In the genomic region with DNA sequence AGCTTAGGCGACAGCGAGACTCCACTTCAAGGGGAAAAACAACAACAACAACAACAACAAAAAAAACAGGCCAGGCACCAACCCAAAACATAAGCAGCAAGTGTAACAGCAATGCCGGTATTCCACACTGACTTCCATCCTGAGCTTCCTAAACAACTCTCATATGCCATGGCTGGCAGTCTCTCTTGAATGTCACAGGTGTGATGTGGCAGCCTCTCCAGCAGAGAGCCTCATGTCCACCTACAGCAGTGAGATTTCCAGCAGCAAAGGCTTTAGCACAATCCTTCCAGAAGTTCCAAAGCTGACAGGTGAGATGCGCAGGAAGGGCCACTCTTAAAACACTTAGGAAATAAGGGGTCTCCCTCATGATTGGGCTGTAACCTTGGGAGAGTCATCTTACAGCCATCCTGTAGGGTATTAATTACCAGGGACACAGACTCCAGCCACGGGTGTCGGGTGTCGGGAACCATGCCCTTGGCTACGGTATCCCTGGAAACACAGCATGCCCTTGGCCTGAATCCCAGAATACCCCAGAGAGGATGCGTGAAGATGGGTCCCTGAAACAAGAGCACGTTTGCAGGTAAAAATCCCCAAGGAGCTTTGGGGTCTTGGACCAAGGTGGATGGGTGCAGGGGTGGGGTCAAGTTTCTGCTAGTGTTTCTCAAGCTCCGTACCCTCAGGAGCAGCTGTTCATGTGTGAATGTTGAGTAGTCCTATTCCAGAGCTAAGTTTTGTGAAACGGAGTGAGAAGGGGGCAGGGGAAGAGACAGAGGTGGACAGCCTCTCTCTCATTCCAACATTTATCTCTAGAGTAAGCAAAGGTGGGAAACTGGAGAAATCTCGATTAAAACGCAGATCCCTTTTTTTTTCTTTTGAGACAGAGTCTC, we compare ENCODE assay signal across 10 cellular contexts. TPM values are rescaled to one million over a fixed set of nuclear protein-coding genes. Genes with fewer than 3 reads are reported as not detected.
DNase-seq lines count a peak whose midpoint lies in the region; ATAC-seq and TF ChIP-seq lines count a peak whose summit lies in the region.
"Had no signal": no experiment of that assay in that cellular context is flagged by ENCODE, and none has a peak within 500 bp of the region (broad histone marks: within the 10 kb centered on the region; RNA-seq: fewer than 3 reads in every experiment).

No MANE protein-coding gene starts in this region.

- H3K36me3 ChIP-seq in right atrium auricular region (no peaks in the 10 kb centered on the region), thyroid gland (no peaks in the 10 kb centered on the region)

- H3K4me3 ChIP-seq in right atrium auricular region (no peak overlapping the region), thyroid gland (replicated peaks in 1 of 3) (no peak overlapping the region)

- peaks cover 0 to 3% of the 10 kb centered on the region in 2 donors for H3K36me3 Mint-ChIP-seq in activated T-cell treated with anti-CD3 and anti-CD28 coated beads, Interleukin-2, amount 50 U/mL, for 72 hours (ENCODE audit: insufficient read depth in 2 of 2)

- no peak for TF ChIP-seq POLR2A in thyroid gland (IDR thresholded peaks at IDR 0.05)

- no peaks in the 10 kb centered on the region for H3K9me3 Mint-ChIP-seq in activated T-cell treated with anti-CD3 and anti-CD28 coated beads, Interleukin-2, amount 50 U/mL, for 72 hours

- H3K9me3 ChIP-seq in right atrium auricular region, result no peaks in the 10 kb centered on the region
- no peaks in the 10 kb centered on the region for H3K9me3 ChIP-seq in thyroid gland

- ATAC-seq in left ventricle myocardium superior (peak; percentile 59), esophagus mucosa (peak; percentile 53), HG03025 (IDR thresholded peaks at IDR 0.05; ENCODE audit: low FRiP score, unreplicated experiment) (no peak)
- no peak for ATAC-seq in activated T-cell treated with anti-CD3 and anti-CD28 coated beads, Interleukin-2, amount 50 U/mL, for 72 hours (replicated peaks in 1 of 2)

- H3K4me1 Mint-ChIP-seq in activated T-cell treated with anti-CD3 and anti-CD28 coated beads, Interleukin-2, amount 50 U/mL, for 72 hours (ENCODE audit: low read depth), result peaks cover 32% of the 10 kb centered on the region

- H3K27ac Mint-ChIP-seq in activated T-cell treated with anti-CD3 and anti-CD28 coated beads, Interleukin-2, amount 50 U/mL, for 72 hours, result no peak overlapping the region

- WGBS in thyroid gland, 2 donors, result 45 to 54% methylated on average over 14 of the region's 14 CpGs

- intact Hi-C loops in left ventricle myocardium superior (cut with micrococcal nuclease) (no loop called here), thyroid gland (cut with DNase I) (no loop called here)

- H3K27ac ChIP-seq in right atrium auricular region (no peak overlapping the region), thyroid gland (no peak overlapping the region)

- H3K4me1 ChIP-seq in right atrium auricular region (peaks cover 0 to 33% of the 10 kb centered on the region in 2 donors), thyroid gland (peaks cover 17 to 22% of the 10 kb centered on the region in 2 donors)

- H3K4me3 Mint-ChIP-seq in activated T-cell treated with anti-CD3 and anti-CD28 coated beads, Interleukin-2, amount 50 U/mL, for 72 hours, result no peak overlapping the region

- no peaks in the 10 kb centered on the region for H3K27me3 ChIP-seq in right atrium auricular region
- no peaks in the 10 kb centered on the region for H3K27me3 ChIP-seq in thyroid gland

- TF ChIP-seq CTCF in right atrium auricular region (IDR thresholded peaks at IDR 0.05) (no peak), thyroid gland (IDR thresholded peaks at IDR 0.05) (peak in 4 of 6 experiments; percentile 14 to 52 (median 34))

- no peaks in the 10 kb centered on the region for H3K27me3 Mint-ChIP-seq in activated T-cell treated with anti-CD3 and anti-CD28 coated beads, Interleukin-2, amount 50 U/mL, for 72 hours (ENCODE audit: low read depth)

- DNase-seq in left ventricle myocardium superior (no peak), right atrium auricular region (ENCODE audit: low spot score) (no peak), NCI-H345 (lab: John Stamatoyannopoulos, UW) (peak; percentile 94), thyroid gland (peak; percentile 34 to 36), putamen (ENCODE audit: low spot score) (no peak)
- no peak for DNase-seq in activated T-cell treated with anti-CD3 and anti-CD28 coated beads, Interleukin-2, amount 50 U/mL, for 72 hours
- DNase-seq: Calu3, left cardiac atrium had no signal

RNA-seq across cellular contexts. Expression of a gene that starts 31.4 kb away (rescaled TPM):
- total RNA-seq in left ventricle myocardium superior (54.9 TPM), right atrium auricular region (10 to 100 TPM; 47.5 to 54.0 TPM), esophagus mucosa (121 TPM), thyroid gland (10 to 100 TPM; 59.5 to 85.0 (median 81.5) TPM)
- 10 to 100 TPM; 31.7 to 34.1 TPM for total RNA-seq in activated T-cell treated with anti-CD3 and anti-CD28 coated beads, Interleukin-2, amount 50 U/mL, for 72 hours

Comparison
In these comparisons a context has a peak if more than half of its experiments do, and no peak if none do; other contexts are left out.
1. ATAC-seq: peak in left ventricle myocardium superior (single experiment) and esophagus mucosa (single experiment); none in HG03025 (single experiment) and activated T-cell treated with anti-CD3 and anti-CD28 coated beads, Interleukin-2, amount 50 U/mL, for 72 hours (0 of 2).
2. DNase-seq: peak in NCI-H345 (single experiment) and thyroid gland (2 of 2); none in left ventricle myocardium superior (single experiment), right atrium auricular region (single experiment), activated T-cell treated with anti-CD3 and anti-CD28 coated beads, Interleukin-2, amount 50 U/mL, for 72 hours (0 of 2) and putamen (single experiment).
3. CTCF ChIP-seq: peak in thyroid gland (4 of 6); none in right atrium auricular region (0 of 2).